In genomic region chr19:17625043-17625442, GRCh38 we compare ENCODE assay signal across 9 cellular contexts.
"Had no signal": no experiment of that assay in that cellular context is flagged by ENCODE, and none has a peak within 500 bp of the region (broad histone marks: within the 10 kb centered on the region; RNA-seq: fewer than 3 reads in every experiment).

No MANE protein-coding gene starts in this region.

- H3K9ac ChIP-seq: GM23248 had no signal

- H3K9me3 Mint-ChIP-seq: H9 had no signal

- DNase-seq: GM23248, GOT3, H9, HCEC 1CT, HFFc6, IMR-90, KBM-7 had no signal

- FAIRE-seq: H54, HTR-8/SVneo had no signal

- H3K27ac ChIP-seq: GM23248 had no signal

- H3K4me3 Mint-ChIP-seq: H9, HFFc6 had no signal

- H3K4me3 ChIP-seq: GM23248 had no signal

- H3K27ac Mint-ChIP-seq: H9, HFFc6 had no signal

- H2AFZ ChIP-seq: GM23248 had no signal
